Comparison of ENCODE assay signal across 11 cellular contexts in the genomic region with DNA sequence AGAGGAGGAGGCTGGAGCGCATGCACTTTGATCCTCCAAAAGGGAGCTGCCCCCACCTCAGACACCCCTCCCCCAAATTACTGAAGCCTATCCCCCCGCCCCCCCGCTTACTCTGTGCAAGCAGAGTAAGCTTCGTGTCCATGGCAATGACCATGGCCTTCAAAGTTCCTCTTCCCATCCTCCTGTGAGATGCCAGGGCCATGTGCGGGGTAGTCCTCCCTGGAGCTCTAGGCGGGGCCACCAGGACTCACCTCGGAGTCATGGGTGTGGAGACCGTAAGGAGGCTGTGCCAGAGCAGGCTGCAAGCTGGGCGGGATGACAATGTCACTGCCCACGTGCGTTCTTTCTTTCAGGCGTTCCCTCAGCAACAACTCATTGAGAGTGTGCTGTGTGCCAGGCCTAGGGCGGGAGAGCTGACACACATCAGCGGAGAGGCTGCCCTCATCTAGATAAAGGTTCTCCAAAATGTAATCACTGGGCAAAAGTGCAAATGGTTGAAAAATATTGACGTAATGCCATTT.
DNase-seq lines count a peak whose midpoint lies in the region; TF ChIP-seq lines count a peak whose summit lies in the region.
"Had no signal": no experiment of that assay in that cellular context is flagged by ENCODE, and none has a peak within 500 bp of the region (broad histone marks: within the 10 kb centered on the region; RNA-seq: fewer than 3 reads in every experiment).

No MANE protein-coding gene starts in this region.

- peak overlapping the region; percentile 87 for H2AK5ac ChIP-seq in mesenchymal stem cell (ENCODE audit: low read length, severe bottlenecking)

- H4K91ac ChIP-seq in mesenchymal stem cell (ENCODE audit: low read length) = no peak overlapping the region

- peak overlapping the region in 1 of 2 experiments; percentile 49 for H3K18ac ChIP-seq in mesenchymal stem cell (ENCODE audit: low read depth in 1 of 2, low read length in 2 of 2)

- no peak for TF ChIP-seq POLR2A in transverse colon (IDR thresholded peaks at IDR 0.05)

- H2BK15ac ChIP-seq in mesenchymal stem cell (ENCODE audit: low read depth, poor library complexity, severe bottlenecking) = no peak overlapping the region

- H3K27me3 ChIP-seq in colonic mucosa (no peaks in the 10 kb centered on the region), mesenchymal stem cell (ENCODE audit: control insufficient read depth in 1 of 2, insufficient read depth in 1 of 2, low read length in 2 of 2) (no peaks in the 10 kb centered on the region), transverse colon (no peaks in the 10 kb centered on the region)

- H3K4me2 ChIP-seq in mesenchymal stem cell (ENCODE audit: low read length, poor library complexity, severe bottlenecking) = no peak overlapping the region

- no peak overlapping the region for H3K23ac ChIP-seq in mesenchymal stem cell (ENCODE audit: low read length in 2 of 2)

- peak; percentile 10 for TF ChIP-seq EP300 in transverse colon (IDR thresholded peaks at IDR 0.05; ENCODE audit: low read depth)

- no peak overlapping the region for H2BK120ac ChIP-seq in mesenchymal stem cell (ENCODE audit: low read depth, low read length)

- H2AFZ ChIP-seq in mesenchymal stem cell (ENCODE audit: low read depth, low read length) = no peak overlapping the region

- H3K4me1 ChIP-seq in colonic mucosa = no peaks in the 10 kb centered on the region
- peaks cover 20% of the 10 kb centered on the region for H3K4me1 ChIP-seq in mesenchymal stem cell (ENCODE audit: control insufficient read depth, insufficient read depth, low read depth, low read length)
- H3K4me1 ChIP-seq in transverse colon = peaks cover 14 to 26% (median 17%) of the 10 kb centered on the region in 4 donors

- H3K4me3 ChIP-seq in colonic mucosa (no peak overlapping the region), mesenchymal stem cell (ENCODE audit: insufficient read depth in 1 of 2, low read depth in 1 of 2, low read length in 2 of 2) (no peak overlapping the region), transverse colon (no peak overlapping the region)

- in situ Hi-C loops in transverse colon (cut with MboI; ENCODE audit: low pct_ligation_motif_present in 1 of 4, low pct_unique_long_range_greater_than_20kb in 1 of 4, low sequenced_read_pairs in 3 of 4) = no loop called here

- peak overlapping the region; percentile 70 to 82 for H2BK12ac ChIP-seq in mesenchymal stem cell (ENCODE audit: low read length in 2 of 2)

- TF ChIP-seq CTCF in colonic mucosa (IDR thresholded peaks at IDR 0.05) (no peak), transverse colon (IDR thresholded peaks at IDR 0.05) (no peak)

- no peaks in the 10 kb centered on the region for H3K79me1 ChIP-seq in mesenchymal stem cell (replicated peaks; ENCODE audit: low read length, poor library complexity, severe bottlenecking)

- H3K4ac ChIP-seq in mesenchymal stem cell (ENCODE audit: low read depth in 1 of 2, low read length in 2 of 2) = no peak overlapping the region

- peak; percentile 15 for DNase-seq in NCI-H345 (lab: John Stamatoyannopoulos, UW)
- no peak for DNase-seq in NCI-H345 treated with DMSO at 0.1 percent for 48 hours (lab: John Stamatoyannopoulos, UW; ENCODE audit: unreplicated experiment)
- peak; percentile 72 for DNase-seq in colonic mucosa
- no peak for DNase-seq in mesenchymal stem cell
- DNase-seq in transverse colon = peak; percentile 63
- no peak for DNase-seq in NCI-H1048 (lab: John Stamatoyannopoulos, UW)
- DNase-seq in NCI-H187 treated with DMSO at 0.1 percent for 48 hours (lab: John Stamatoyannopoulos, UW) = no peak
- DNase-seq in activated T-cell treated with anti-CD3 and anti-CD28 coated beads for 4 hours = no peak
- DNase-seq: ACHN; activated CD8-positive, alpha-beta memory T cell treated with anti-CD3 and anti-CD28 coated beads for 24 hours; Calu3 had no signal

- 95% methylated on average over 15 of the region's 15 CpGs for WGBS in mesenchymal stem cell
- WGBS in transverse colon (ENCODE audit: low coverage in 1 of 2), 2 donors = 59 to 60% methylated on average over 1 to 14 of the region's 15 CpGs

- H2BK5ac ChIP-seq in mesenchymal stem cell (ENCODE audit: low read depth, low read length, poor library complexity, severe bottlenecking) = no peak overlapping the region

- no peak overlapping the region for H4K8ac ChIP-seq in mesenchymal stem cell (ENCODE audit: low read length)

- intact Hi-C loops in colonic mucosa (cut with DNase I) = loop anchor here (10.0 kb wide), 1 partner anchor 99 kb away; a partner anchor contains a TSS
- intact Hi-C loops in transverse colon (cut with DNase I; ENCODE audit: low total_unique reads) = loop anchor here (10.0 kb wide), 1 partner anchor 99 kb away; a partner anchor contains a TSS

- H3K36me3 ChIP-seq in colonic mucosa = no peaks in the 10 kb centered on the region
- no peaks in the 10 kb centered on the region for H3K36me3 ChIP-seq in mesenchymal stem cell (ENCODE audit: control insufficient read depth in 1 of 2, insufficient read depth in 2 of 2, low read depth in 1 of 2, low read length in 2 of 2)
- H3K36me3 ChIP-seq in transverse colon = no peaks in the 10 kb centered on the region

- H3K9me3 ChIP-seq in colonic mucosa (no peaks in the 10 kb centered on the region), mesenchymal stem cell (ENCODE audit: control insufficient read depth, low read length) (no peaks in the 10 kb centered on the region), transverse colon (no peaks in the 10 kb centered on the region)

- no peak overlapping the region for H3K14ac ChIP-seq in mesenchymal stem cell (ENCODE audit: low read length in 2 of 2)

- H3K27ac ChIP-seq in colonic mucosa = peak overlapping the region; percentile 58
- H3K27ac ChIP-seq in mesenchymal stem cell (ENCODE audit: low read length, poor library complexity, severe bottlenecking) = no peak overlapping the region
- H3K27ac ChIP-seq in transverse colon = peak overlapping the region; percentile 80 to 92 (median 84)

- peak overlapping the region in 1 of 2 donors; percentile 34 for H3K9ac ChIP-seq in colonic mucosa (ENCODE audit: low read depth in 2 of 2, low read length in 2 of 2)
- peak overlapping the region; percentile 83 for H3K9ac ChIP-seq in mesenchymal stem cell (ENCODE audit: low read length)

Comparison
In these comparisons a context has a peak if more than half of its experiments do, and no peak if none do; other contexts are left out.
1. DNase-seq: peak in NCI-H345 (single experiment), colonic mucosa (single experiment) and transverse colon (single experiment); none in NCI-H345 treated with DMSO at 0.1 percent for 48 hours (single experiment), mesenchymal stem cell (single experiment), NCI-H1048 (single experiment), NCI-H187 treated with DMSO at 0.1 percent for 48 hours (single experiment) and activated T-cell treated with anti-CD3 and anti-CD28 coated beads for 4 hours (single experiment).